ENCODE assay signal across 15 cellular contexts in the genomic region with DNA sequence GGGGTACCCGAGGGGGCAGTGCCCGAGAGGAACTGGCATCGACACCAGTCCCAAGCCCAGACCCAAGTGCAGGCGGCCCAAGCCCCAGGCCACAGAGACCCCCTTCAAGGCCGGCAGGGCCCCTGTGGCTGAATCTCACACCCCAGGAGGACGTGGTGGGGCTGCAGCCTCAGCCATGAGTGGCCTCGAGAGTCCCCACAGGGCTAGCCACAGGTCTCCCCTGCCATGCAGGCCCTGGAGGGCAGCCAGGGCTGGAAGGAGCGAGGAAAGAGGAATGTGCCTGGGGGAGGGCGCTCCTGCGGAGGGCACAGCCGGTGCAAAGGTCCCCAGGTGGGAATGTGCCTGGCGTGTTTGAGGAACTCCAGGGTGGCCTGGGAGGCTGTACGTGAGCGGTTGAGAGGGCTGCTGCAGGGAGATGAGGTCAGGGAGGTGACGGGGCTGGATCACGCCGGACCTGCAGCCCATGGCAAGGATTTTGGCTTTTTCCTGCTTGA.
DNase-seq lines count a peak whose midpoint lies in the region; ATAC-seq and TF ChIP-seq lines count a peak whose summit lies in the region.
"Had no signal": no experiment of that assay in that cellular context is flagged by ENCODE, and none has a peak within 500 bp of the region (broad histone marks: within the 10 kb centered on the region; RNA-seq: fewer than 3 reads in every experiment).

No MANE protein-coding gene starts in this region.

- H3K4me3 ChIP-seq in Panc1 (ENCODE audit: low read depth in 2 of 2, low read length in 2 of 2) (no peak overlapping the region), heart left ventricle (no peak overlapping the region), spleen (no peak overlapping the region)
- H3K4me3 ChIP-seq: neural progenitor cell, SJCRH30, smooth muscle cell had no signal

- H3K36me3 ChIP-seq in Panc1 (ENCODE audit: control insufficient read depth, insufficient read depth, low read length), result peaks cover 4% of the 10 kb centered on the region; the same call in 1 of the 2 replicates
- H3K36me3 ChIP-seq in heart left ventricle, result peaks cover 0 to 87% (median 56%) of the 10 kb centered on the region in 9 donors
- peaks cover 0 to 92% (median 30%) of the 10 kb centered on the region in 6 donors for H3K36me3 ChIP-seq in spleen
- H3K36me3 ChIP-seq: neural progenitor cell had no signal

- no peak for TF ChIP-seq CTCF in Panc1 (IDR thresholded peaks at IDR 0.05)
- no peak for TF ChIP-seq CTCF in heart left ventricle (IDR thresholded peaks at IDR 0.05)
- no peak for TF ChIP-seq CTCF in spleen (IDR thresholded peaks at IDR 0.05 in 8 of 11, conservative IDR thresholded peaks at IDR 0.05 in 3 of 11)

- in situ Hi-C loops in Panc1 (cut with HindIII; ENCODE audit: low pct_unique_long_range_greater_than_20kb, low sequenced_read_pairs) (no loop called here), G401 (cut with HindIII; ENCODE audit: low sequenced_read_pairs) (no loop called here)

- TF ChIP-seq POLR2A in heart left ventricle (IDR thresholded peaks at IDR 0.05) (no peak), spleen (IDR thresholded peaks at IDR 0.05) (no peak)

- DNase-seq in NCI-H1417 (lab: John Stamatoyannopoulos, UW), result peak in 2 of 3 experiments; percentile 47 to 55
- DNase-seq in NCI-H1417 treated with DMSO at 0.1 percent for 48 hours (lab: John Stamatoyannopoulos, UW), result no peak
- no peak for DNase-seq in Panc1 (ENCODE audit: low read depth, low spot score)
- DNase-seq in heart left ventricle, result peak in 3 of 5 donors; percentile 29 to 61 (median 29)
- no peak for DNase-seq in spleen
- no peak for DNase-seq in globus pallidus (ENCODE audit: low spot score)
- no peak for DNase-seq in G401 (ENCODE audit: low spot score)
- DNase-seq: GOT3, islet precursor cell, NCI-H1436 treated with DMSO at 0.1 percent for 48 hours, NCI-H526 treated with DMSO at 0.1 percent for 48 hours had no signal

- H3K9me3 ChIP-seq in Panc1 (ENCODE audit: control insufficient read depth, insufficient read depth, low read depth, low read length), result no peaks in the 10 kb centered on the region
- no peaks in the 10 kb centered on the region for H3K9me3 ChIP-seq in heart left ventricle
- peaks cover 0 to 11% (median 0%) of the 10 kb centered on the region in 8 donors for H3K9me3 ChIP-seq in spleen
- H3K9me3 ChIP-seq: SJCRH30 had no signal

- CTCF ChIA-PET in Panc1 (lab: Charles Lee), result no interaction called here

- peak overlapping the region; percentile 24; the same call in 1 of the 2 replicates for H3K27ac ChIP-seq in Panc1 (ENCODE audit: low read length)
- peak overlapping the region in 2 of 12 donors; percentile 46 to 51 for H3K27ac ChIP-seq in heart left ventricle
- H3K27ac ChIP-seq in spleen, result peak overlapping the region in 5 of 8 donors; percentile 48 to 69 (median 58)
- H3K27ac ChIP-seq: SJCRH30 had no signal

- POLR2A ChIA-PET in Panc1 (lab: Charles Lee), result interaction anchor here (0.7 kb wide), 1 partner anchor 37 kb away, joined by 6 read pairs; no protein-coding TSS in a partner anchor

- no TSS peak for BruUV-seq in Panc1 (replicated peaks; lab: Mats Ljungman, UMichigan)

- intact Hi-C loops in Panc1 (cut with micrococcal nuclease; ENCODE audit: unreplicated experiment), result no loop called here
- intact Hi-C loops in heart left ventricle (cut with DNase I), result loop anchor here in 1 of 10 donors (10.0 kb wide), 1 partner anchor 107 kb away; no protein-coding TSS in a partner anchor
- intact Hi-C loops in spleen (cut with DNase I; ENCODE audit: low total_unique reads), result no loop called here

- peak; percentile 40 for ATAC-seq in Panc1
- ATAC-seq in heart left ventricle, result no peak
- ATAC-seq in GM19455 (IDR thresholded peaks at IDR 0.05; ENCODE audit: unreplicated experiment), result no peak

- WGBS in heart left ventricle, 4 donors, result 66 to 81% (median 76%) methylated on average over 17 of the region's 17 CpGs
- 61 to 71% (median 70%) methylated on average over 14 to 17 of the region's 17 CpGs for WGBS in spleen, 5 donors

- H3K4me1 ChIP-seq in Panc1 (ENCODE audit: control insufficient read depth, insufficient read depth, low read length) (peaks cover 20% of the 10 kb centered on the region), heart left ventricle (peaks cover 5 to 50% (median 19%) of the 10 kb centered on the region in 12 donors), spleen (peaks cover 19 to 89% (median 63%) of the 10 kb centered on the region in 6 donors)

- H3K27me3 ChIP-seq in Panc1 (ENCODE audit: control insufficient read depth, insufficient read depth, low read length) (no peaks in the 10 kb centered on the region), heart left ventricle (no peaks in the 10 kb centered on the region), spleen (replicated peaks in 1 of 7) (no peaks in the 10 kb centered on the region)
- H3K27me3 ChIP-seq: neural progenitor cell, SJCRH30 had no signal

Comparison
In these comparisons a context has a peak if more than half of its experiments do, and no peak if none do; other contexts are left out.
1. DNase-seq: peak in NCI-H1417 (2 of 3) and heart left ventricle (3 of 5); none in NCI-H1417 treated with DMSO at 0.1 percent for 48 hours (single experiment), Panc1 (single experiment), spleen (single experiment), globus pallidus (single experiment) and G401 (single experiment).